24 cellular contexts compared by ENCODE assay signal in the genomic region with DNA sequence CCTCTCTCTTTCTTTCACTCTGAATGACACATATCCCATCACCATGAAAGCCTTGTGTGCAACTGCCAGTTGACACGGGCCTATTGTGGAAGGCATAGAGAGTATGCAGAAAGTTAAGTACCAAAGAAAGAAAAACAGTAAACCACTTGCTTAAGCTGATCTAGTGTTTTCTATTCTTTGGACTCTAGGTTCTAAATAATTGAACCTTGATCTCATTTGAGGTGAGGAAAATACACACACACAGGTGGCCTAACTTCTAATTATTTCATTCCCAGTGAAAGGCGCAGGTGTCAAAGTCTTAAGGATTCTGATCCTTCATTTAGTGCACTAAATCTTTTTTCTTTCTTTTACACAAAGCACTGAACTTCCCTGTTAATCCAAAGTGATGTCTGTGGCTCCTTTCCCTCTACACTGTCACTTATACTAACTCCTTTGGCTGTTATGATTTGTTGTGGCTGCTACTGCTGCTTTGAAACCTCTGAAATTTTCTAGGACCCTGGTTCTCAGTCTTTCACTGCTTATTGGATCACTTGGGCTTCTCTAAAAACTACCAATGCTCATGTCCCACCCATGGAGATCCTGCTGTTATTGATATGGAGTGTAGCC. TPM values are rescaled to one million over a fixed set of nuclear protein-coding genes. Genes with fewer than 3 reads are reported as not detected.
DNase-seq lines count a peak whose midpoint lies in the region; ATAC-seq, FAIRE-seq and TF ChIP-seq lines count a peak whose summit lies in the region.
"Had no signal": no experiment of that assay in that cellular context is flagged by ENCODE, and none has a peak within 500 bp of the region (broad histone marks: within the 10 kb centered on the region; RNA-seq: fewer than 3 reads in every experiment).

No MANE protein-coding gene starts in this region.

- no peaks in the 10 kb centered on the region for H3K27me3 Mint-ChIP-seq in Calu3 (ENCODE audit: unreplicated experiment)
- H3K27me3 Mint-ChIP-seq: CD8-positive, alpha-beta memory T cell had no signal

- no peak overlapping the region for H2BK5ac ChIP-seq in IMR-90 (ENCODE audit: low read depth, low read length, poor library complexity, severe bottlenecking)

- no peak overlapping the region for H3K4ac ChIP-seq in IMR-90 (ENCODE audit: low read depth, low read length)

- no peaks in the 10 kb centered on the region for H3K9me3 Mint-ChIP-seq in Calu3 (ENCODE audit: low read depth, unreplicated experiment)
- H3K9me3 Mint-ChIP-seq: H9 had no signal

- TF ChIP-seq RAD21 in IMR-90 (IDR thresholded peaks at IDR 0.05; ENCODE audit: low read length), result no peak

- no peak overlapping the region for H3K18ac ChIP-seq in IMR-90 (ENCODE audit: low read depth, low read length)

- intact Hi-C loops in Calu3 (cut with micrococcal nuclease; ENCODE audit: unreplicated experiment), result no loop called here
- intact Hi-C loops in IMR-90 (cut with micrococcal nuclease), result no loop called here

- TF ChIP-seq POLR2A in IMR-90 (IDR thresholded peaks at IDR 0.05; ENCODE audit: low read depth, low read length) (no peak), gastroesophageal sphincter (IDR thresholded peaks at IDR 0.05) (no peak)

- no peaks in the 10 kb centered on the region for H3K36me3 ChIP-seq in IMR-90 (ENCODE audit: control insufficient read depth, insufficient read depth, low read length)
- no peaks in the 10 kb centered on the region for H3K36me3 ChIP-seq in fibroblast of lung (ENCODE audit: control insufficient read depth, insufficient read depth, low read length)
- H3K36me3 ChIP-seq in small intestine (ENCODE audit: control insufficient read depth in 2 of 2, insufficient read depth in 2 of 2, low read length in 2 of 2), result no peaks in the 10 kb centered on the region
- H3K36me3 ChIP-seq in gastroesophageal sphincter, result no peaks in the 10 kb centered on the region
- H3K36me3 ChIP-seq: Peyer's patch, SJSA1 had no signal

- no peak overlapping the region for H2AFZ ChIP-seq in IMR-90 (replicated peaks; ENCODE audit: low read length, poor library complexity)
- H2AFZ ChIP-seq in fibroblast of lung (ENCODE audit: low read length), result peak overlapping the region; percentile 4

- peak overlapping the region in 1 of 2 experiments; percentile 83; a peak in 2 of 4 replicates for H4K8ac ChIP-seq in IMR-90 (ENCODE audit: low read depth in 2 of 2, low read length in 2 of 2)

- H3K27me3 ChIP-seq in IMR-90 (ENCODE audit: control insufficient read depth, insufficient read depth, low read length) (no peaks in the 10 kb centered on the region), fibroblast of lung (ENCODE audit: control insufficient read depth, insufficient read depth, low read length) (no peaks in the 10 kb centered on the region), small intestine (ENCODE audit: control insufficient read depth in 2 of 2, insufficient read depth in 2 of 2, low read length in 2 of 2) (no peaks in the 10 kb centered on the region), gastroesophageal sphincter (no peaks in the 10 kb centered on the region)
- H3K27me3 ChIP-seq: Peyer's patch, SJSA1 had no signal

- H3K56ac ChIP-seq in IMR-90 (ENCODE audit: extremely low read depth, insufficient read depth, low read length), result no peak overlapping the region

- no TSS peak for BruUV-seq in Calu3 (replicated peaks; lab: Mats Ljungman, UMichigan)
- BruUV-seq in IMR-90 (replicated peaks; lab: Mats Ljungman, UMichigan), result no TSS peak

- TF ChIP-seq EP300 in gastroesophageal sphincter (IDR thresholded peaks at IDR 0.05), result no peak

- H3K9ac ChIP-seq in IMR-90 (ENCODE audit: low read depth, low read length) (no peak overlapping the region), fibroblast of lung (ENCODE audit: insufficient read depth, low read length) (no peak overlapping the region)
- H3K9ac ChIP-seq: KMS-11 had no signal

- H4K5ac ChIP-seq in IMR-90 (ENCODE audit: low read depth, low read length), result no peak overlapping the region

- no CpG with 5 or more reads among the region's 2 CpGs for WGBS in IMR-90 (ENCODE audit: extremely low coverage in 2 of 2, insufficient read length in 1 of 2), 2 experiments
- 17 to 63% (median 37%) methylated on average over 2 of the region's 2 CpGs for WGBS in small intestine, 3 donors
- 82 to 92% methylated on average over 2 of the region's 2 CpGs for whole genome bisulfite sequencing in gastroesophageal sphincter (ENCODE audit: low coverage in 1 of 2), 2 donors

- peaks cover 7% of the 10 kb centered on the region for H3K36me3 Mint-ChIP-seq in Calu3 (ENCODE audit: insufficient read depth, unreplicated experiment)
- H3K36me3 Mint-ChIP-seq: CD8-positive, alpha-beta memory T cell had no signal

- H3K9me1 ChIP-seq in IMR-90 (ENCODE audit: insufficient read depth, low read length), result peaks cover 3% of the 10 kb centered on the region; the same call in 1 of the 2 replicates

- 0 out of 2 replicates have a peak overlapping the region, but pooled peaks have one; percentile 9 for H2BK120ac ChIP-seq in IMR-90 (ENCODE audit: low read depth, low read length)

- ATAC-seq in IMR-90 (ENCODE audit: low read depth), result no peak
- no peak for ATAC-seq in gastroesophageal sphincter
- ATAC-seq: GM12878, Right ventricle myocardium inferior had no signal

- peak overlapping the region; percentile 16 for H3K27ac Mint-ChIP-seq in Calu3 (ENCODE audit: unreplicated experiment)

- H2AK9ac ChIP-seq in IMR-90 (replicated peaks; ENCODE audit: low read depth, low read length, poor library complexity), result no peak overlapping the region

- FAIRE-seq in small intestine (lab: Jason Lieb, UNC), result no peak
- FAIRE-seq: D721Med, GM12878 had no signal

- H3K9me3 ChIP-seq in IMR-90 (ENCODE audit: control insufficient read depth, insufficient read depth, low read length), result no peaks in the 10 kb centered on the region
- H3K9me3 ChIP-seq in fibroblast of lung (ENCODE audit: control insufficient read depth, insufficient read depth, low read depth, low read length), result no peaks in the 10 kb centered on the region
- H3K9me3 ChIP-seq in small intestine (ENCODE audit: control insufficient read depth, low read depth), result no peaks in the 10 kb centered on the region
- H3K9me3 ChIP-seq in gastroesophageal sphincter, result no peaks in the 10 kb centered on the region
- H3K9me3 ChIP-seq: Peyer's patch, SJSA1 had no signal

- H3K4me1 ChIP-seq in IMR-90 (ENCODE audit: control insufficient read depth, insufficient read depth, low read length) (peaks cover 3% of the 10 kb centered on the region), fibroblast of lung (ENCODE audit: control insufficient read depth, extremely low read depth, insufficient read depth, low read length) (peaks cover 2% of the 10 kb centered on the region), small intestine (ENCODE audit: control insufficient read depth in 2 of 2, insufficient read depth in 1 of 2, low read depth in 1 of 2, low read length in 1 of 2) (peaks cover 0 to 3% of the 10 kb centered on the region in 2 donors), gastroesophageal sphincter (no peaks in the 10 kb centered on the region)
- H3K4me1 ChIP-seq: Peyer's patch had no signal

- H3K79me1 ChIP-seq in IMR-90 (ENCODE audit: low read depth in 1 of 2, low read length in 2 of 2), result no peaks in the 10 kb centered on the region

- POLR2A ChIA-PET in IMR-90 (lab: Charles Lee; ENCODE audit: unreplicated experiment), result no interaction called here

- H3K14ac ChIP-seq in IMR-90 (replicated peaks; ENCODE audit: low read depth, low read length), result no peak overlapping the region

- dilution Hi-C loops in IMR-90 (cut with HindIII; ENCODE audit: low sequenced_read_pairs, unreplicated experiment), result no loop called here

- no peak overlapping the region for H3K23ac ChIP-seq in IMR-90 (ENCODE audit: low read depth, low read length)

- H3K4me3 ChIP-seq in IMR-90 (ENCODE audit: insufficient read depth, low read depth, low read length) (no peak overlapping the region), fibroblast of lung (replicated peaks in 1 of 4; ENCODE audit: control extremely low read depth in 1 of 4, insufficient read depth in 1 of 4, low read depth in 3 of 4, low read length in 4 of 4) (no peak overlapping the region), small intestine (ENCODE audit: low read depth in 1 of 2, low read length in 2 of 2) (no peak overlapping the region), gastroesophageal sphincter (no peak overlapping the region)
- H3K4me3 ChIP-seq: GM12878, Peyer's patch, SJSA1 had no signal

- H3K79me2 ChIP-seq in fibroblast of lung (ENCODE audit: control insufficient read depth, insufficient read depth, low read length), result no peaks in the 10 kb centered on the region

- 0 out of 3 replicates have a peak overlapping the region, but pooled peaks have one; percentile 29 for H2BK15ac ChIP-seq in IMR-90 (ENCODE audit: low read depth, low read length)

- no peak overlapping the region for H3K4me3 Mint-ChIP-seq in Calu3 (ENCODE audit: low read depth, unreplicated experiment)
- H3K4me3 Mint-ChIP-seq: CD8-positive, alpha-beta memory T cell; H9 had no signal

- TF ChIP-seq CTCF in Calu3 (IDR thresholded peaks at IDR 0.05; ENCODE audit: unreplicated experiment), result no peak
- TF ChIP-seq CTCF in IMR-90 (conservative IDR thresholded peaks at IDR 0.05; ENCODE audit: low read depth, low read length), result no peak
- TF ChIP-seq CTCF in fibroblast of lung (conservative IDR thresholded peaks at IDR 0.05 in 1 of 2, IDR thresholded peaks at IDR 0.05 in 1 of 2; ENCODE audit: low read depth in 1 of 2, low read length in 2 of 2), result no peak
- no peak for TF ChIP-seq CTCF in gastroesophageal sphincter (IDR thresholded peaks at IDR 0.05)

- in situ Hi-C loops in IMR-90 (cut with MboI; ENCODE audit: low sequenced_read_pairs), result no loop called here

- no peak overlapping the region; the same call in 1 of the 2 replicates for H2AK5ac ChIP-seq in IMR-90 (ENCODE audit: low read depth, low read length)

- CTCF ChIA-PET in Calu3 (lab: Charles Lee), result interaction anchor here (0.7 kb wide), 1 partner anchor 18 kb away, joined by 5 read pairs; a partner anchor contains a TSS
- CTCF ChIA-PET in IMR-90 (lab: Yijun Ruan, JAX), result no interaction called here

- H3K4me2 ChIP-seq in IMR-90 (ENCODE audit: low read depth, low read length), result no peak overlapping the region
- no peak overlapping the region for H3K4me2 ChIP-seq in fibroblast of lung (ENCODE audit: extremely low read depth, insufficient read depth, low read length)
- H3K4me2 ChIP-seq: KMS-11 had no signal

- no peak overlapping the region; the same call in 1 of the 2 replicates for H2BK20ac ChIP-seq in IMR-90 (ENCODE audit: low read depth, low read length)

- H4K20me1 ChIP-seq in IMR-90 (ENCODE audit: insufficient read depth, low read length) (no peaks in the 10 kb centered on the region), fibroblast of lung (ENCODE audit: control insufficient read depth, extremely low read depth, insufficient read depth, low read length) (no peaks in the 10 kb centered on the region)

- H4K91ac ChIP-seq in IMR-90 (ENCODE audit: insufficient read depth, low read depth, low read length), result no peak overlapping the region

- no peak overlapping the region for H3K27ac ChIP-seq in IMR-90 (ENCODE audit: insufficient read depth, low read length)
- no peak overlapping the region for H3K27ac ChIP-seq in fibroblast of lung (ENCODE audit: insufficient read depth, low read length)
- peak overlapping the region in 1 of 2 donors; percentile 20 for H3K27ac ChIP-seq in small intestine (ENCODE audit: low read depth in 1 of 2, low read length in 1 of 2)
- no peak overlapping the region for H3K27ac ChIP-seq in gastroesophageal sphincter
- H3K27ac ChIP-seq: C4-2B, HL-60, KMS-11, Peyer's patch, SJSA1 had no signal

- H3K4me1 Mint-ChIP-seq in Calu3 (ENCODE audit: low read depth, unreplicated experiment), result peaks cover 34% of the 10 kb centered on the region
- H3K4me1 Mint-ChIP-seq: CD8-positive, alpha-beta memory T cell had no signal

- no peak for DNase-seq in Calu3
- DNase-seq in IMR-90, result no peak
- no peak for DNase-seq in fibroblast of lung (ENCODE audit: low read depth in 2 of 2)
- peak; percentile 67 for DNase-seq in small intestine
- DNase-seq in activated effector memory CD4-positive, alpha-beta T cell treated with Interleukin-2 at 50 U/mL for 16 hours, result no peak
- no peak for DNase-seq in activated T-cell treated with anti-CD3 and anti-CD28 coated beads, Interleukin-2, amount 50 U/mL, for 1 hour
- DNase-seq: CD8-positive, alpha-beta memory T cell; DMS53; H9; NCI-H1105; NCI-H146; NCI-H2029 treated with DMSO at 0.1 percent for 48 hours; NCI-H226; NCI-H510A treated with DMSO at 0.1 percent for 48 hours; NCI-H748 treated with DMSO at 0.1 percent for 48 hours; Peyer's patch had no signal

RNA-seq across cellular contexts. Expression of a gene that starts 17.8 kb away (rescaled TPM):
- 122 and 145 TPM in 2 replicates for total RNA-seq in Calu3 (2022)
- 74.7 and 116 TPM in 2 replicates for total RNA-seq in IMR-90 (2012; rRNA removed)
- polyA plus RNA-seq in IMR-90 (2012; rRNA removed), result 91.4 and 97.6 TPM in 2 replicates
- 27.7 and 37.6 TPM in 2 replicates for polyA plus RNA-seq in IMR-90 (2012; cell fraction: cytosol; rRNA removed)
- polyA plus RNA-seq in IMR-90 (2012; cell fraction: nucleus; rRNA removed; ENCODE audit: low replicate concordance), result 32.2 and 46.0 TPM in 2 replicates
- total RNA-seq in fibroblast of lung, result 54.4 and 80.6 TPM in 2 replicates
- polyA plus RNA-seq in fibroblast of lung, result 52.3 and 156 TPM in 2 replicates
- 30.8 and 90.5 TPM in 2 replicates for polyA plus RNA-seq in fibroblast of lung (2012)
- 15.6 and 42.2 TPM in 2 replicates for polyA minus RNA-seq in fibroblast of lung (ENCODE audit: low replicate concordance)
- polyA plus RNA-seq in small intestine, result under 1 TPM in 1 of 3 donors, not detected in 2; 0.67 TPM
- 1 to 10 TPM in 2 of 4 donors, not detected in 2; 3.1 to 7.5 TPM for total RNA-seq in gastroesophageal sphincter
- total RNA-seq: CD8-positive, alpha-beta memory T cell; Right ventricle myocardium inferior had no signal
- polyA plus RNA-seq: CD8-positive, alpha-beta memory T cell had no signal
